ENCODE assay signal across 9 cellular contexts in the genomic region with DNA sequence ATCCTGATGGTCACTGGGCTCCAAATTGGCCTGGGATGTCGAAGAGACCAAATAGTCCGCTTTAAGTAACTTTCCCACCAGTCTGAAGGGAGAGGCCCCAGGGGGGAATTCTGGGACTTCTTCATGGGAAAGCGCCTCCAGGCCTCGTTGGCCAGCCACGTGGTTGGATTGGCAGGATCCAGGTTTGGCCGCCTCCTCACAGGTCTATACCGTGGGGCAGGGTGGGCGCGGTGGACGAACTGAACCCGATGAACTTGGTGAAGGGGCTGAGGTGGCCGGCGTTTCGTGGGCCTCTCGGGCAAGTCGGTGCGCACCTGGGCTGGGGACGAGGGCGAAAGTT. TPM values are rescaled to one million over a fixed set of nuclear protein-coding genes. Genes with fewer than 3 reads are reported as not detected.
DNase-seq lines count a peak whose midpoint lies in the region; ATAC-seq and TF ChIP-seq lines count a peak whose summit lies in the region.
"Had no signal": no experiment of that assay in that cellular context is flagged by ENCODE, and none has a peak within 500 bp of the region (broad histone marks: within the 10 kb centered on the region; RNA-seq: fewer than 3 reads in every experiment).

No MANE protein-coding gene starts in this region.

- no peaks in the 10 kb centered on the region for H3K36me3 Mint-ChIP-seq in activated B cell treated with CpG ODN at 0.5 μM for 24 hours (ENCODE audit: low read depth)

- peak overlapping the region; percentile 78; the same call in 1 of the 2 replicates for H3K4me3 ChIP-seq in GM12865 (ENCODE audit: low read depth, low read length)
- H3K4me3 ChIP-seq in foreskin fibroblast (ENCODE audit: low read depth in 1 of 2, low read length in 2 of 2) = peak overlapping the region; percentile 44 to 47

- no peak for TF ChIP-seq CTCF in GM12865 (IDR thresholded peaks at IDR 0.05; ENCODE audit: insufficient read depth, low read depth, low read length, missing control alignments)
- no peak for TF ChIP-seq CTCF in activated B cell treated with CpG ODN at 0.5 μM for 24 hours (IDR thresholded peaks at IDR 0.05)
- TF ChIP-seq CTCF in foreskin fibroblast (IDR thresholded peaks at IDR 0.05; ENCODE audit: low read depth, low read length) = no peak

- DNase-seq in GM12865 (ENCODE audit: low read depth) = no peak
- no peak for DNase-seq in activated B cell treated with CpG ODN at 0.5 μM for 24 hours
- DNase-seq in foreskin fibroblast = no peak
- peak; percentile 23 for DNase-seq in retina
- DNase-seq in NCI-H226 = no peak
- no peak for DNase-seq in DMS53 treated with DMSO at 0.1 percent for 48 hours (lab: John Stamatoyannopoulos, UW; ENCODE audit: unreplicated experiment)
- DNase-seq: NCI-H146 had no signal

- no peak for ATAC-seq in activated B cell treated with CpG ODN at 0.5 μM for 24 hours (ENCODE audit: low read depth)
- ATAC-seq in HG02759 (IDR thresholded peaks at IDR 0.05; ENCODE audit: unreplicated experiment) = no peak

- H3K9me3 Mint-ChIP-seq in activated B cell treated with CpG ODN at 0.5 μM for 24 hours = no peaks in the 10 kb centered on the region

- H3K4me3 Mint-ChIP-seq in activated B cell treated with CpG ODN at 0.5 μM for 24 hours = peak overlapping the region; percentile 82

- intact Hi-C loops in activated B cell treated with CpG ODN at 0.5 μM for 24 hours (cut with micrococcal nuclease) = loop anchor here (1.0 to 10.0 kb wide), 9 partner anchors 76 to 584 kb away; partner anchors contain the start of gene ZNF391

- H3K4me1 Mint-ChIP-seq in activated B cell treated with CpG ODN at 0.5 μM for 24 hours = peaks cover 12% of the 10 kb centered on the region

- POLR2A ChIA-PET in activated B cell treated with CpG ODN at 0.5 μM for 24 hours (lab: Charles Lee) = no interaction called here

- no peak overlapping the region for H3K27ac Mint-ChIP-seq in activated B cell treated with CpG ODN at 0.5 μM for 24 hours

- CTCF ChIA-PET in activated B cell treated with CpG ODN at 0.5 μM for 24 hours (lab: Charles Lee) = interaction anchor here (0.8 to 2.5 kb wide), 5 partner anchors 12 to 461 kb away, joined by 3 to 10 read pairs (median 4); no protein-coding TSS in a partner anchor

- H3K27me3 Mint-ChIP-seq in activated B cell treated with CpG ODN at 0.5 μM for 24 hours = peaks cover 70% of the 10 kb centered on the region

RNA-seq across cellular contexts. Expression of gene POM121L2, which starts 0.3 kb away (rescaled TPM):
- not detected in 2 replicates for total RNA-seq in activated B cell treated with CpG ODN at 0.5 μM for 24 hours
- total RNA-seq: skeletal muscle tissue had no signal
